Comparison of ENCODE assay signal across 29 cellular contexts in the genomic region with DNA sequence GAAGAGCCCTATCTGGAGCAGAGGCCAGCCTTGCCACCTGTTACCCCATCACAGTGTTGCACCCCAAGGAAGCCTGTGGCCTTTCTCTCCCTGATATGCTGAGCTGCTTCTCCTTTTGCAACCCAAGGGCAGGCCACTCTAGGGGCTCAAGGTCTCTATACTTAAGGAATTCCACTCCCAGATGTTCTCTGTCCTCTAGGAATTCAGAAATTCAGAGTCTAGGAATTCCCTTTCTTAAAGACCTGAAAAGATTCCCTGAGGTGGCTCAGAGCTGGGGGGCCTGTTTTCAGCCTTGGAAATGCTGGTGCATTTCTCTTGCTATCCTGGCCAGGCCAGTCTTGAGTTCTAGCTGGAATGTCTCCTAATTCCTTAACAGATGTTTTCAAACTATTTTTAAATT.
"Had no signal": no experiment of that assay in that cellular context is flagged by ENCODE, and none has a peak within 500 bp of the region (broad histone marks: within the 10 kb centered on the region; RNA-seq: fewer than 3 reads in every experiment).

No MANE protein-coding gene starts in this region.

- H3K27me3 ChIP-seq: pancreas, tibial nerve, uterus had no signal

- H3K4me3 Mint-ChIP-seq: immature natural killer cell; naive thymus-derived CD4-positive, alpha-beta T cell; natural killer cell treated with Interleukin-12 subunit alpha and Interleukin-12 subunit beta and Interleukin-15 and Interleukin-18, amount 100 ng/mL, for 72 hours; stimulated activated memory B cell treated with anti-CD40 and anti-IgM and Interleukin-4, amounts not matched to agents 10 μg/mL and 1 μg/mL and 100 μg/mL, for 72 hours; stimulated activated naive CD8-positive, alpha-beta T cell treated with anti-CD3 and anti-CD28 coated beads, Interleukin-15, amount 100 ng/mL, for 72 hours; type B pancreatic cell had no signal

- DNase-seq: hippocampal formation; immature natural killer cell; kidney; left colon; left lung; midbrain; mucosa of descending colon; naive thymus-derived CD4-positive, alpha-beta T cell; nucleus accumbens; pancreas; posterior cingulate gyrus; retina; right cardiac atrium; small intestine; spleen; stimulated activated CD4-positive, alpha-beta T cell treated with anti-CD3 and anti-CD28 coated beads, Interleukin-2, amount 100 ng/mL, for 48 hours; stimulated activated CD4-positive, alpha-beta T cell treated with anti-CD3 and anti-CD28 coated beads, Interleukin-4, amount 100 ng/mL, for 4 hours; stimulated activated CD8-positive, alpha-beta memory T cell treated with anti-CD3 and anti-CD28 coated beads, Interleukin-4, amount 100 ng/mL, for 48 hours; stimulated activated naive CD4-positive, alpha-beta T cell treated with Interleukin-2 at 50 U/mL for 16 hours; stimulated activated naive CD8-positive, alpha-beta T cell treated with anti-CD3 and anti-CD28 coated beads, Interleukin-15, amount 100 ng/mL, for 72 hours; substantia nigra; uterus had no signal

- H3K36me3 ChIP-seq: left lung, pancreas, prostate gland, spleen, tibial nerve, uterus had no signal

- H3K27ac ChIP-seq: left lung, pancreas, prostate gland, spleen, tibial nerve, uterus had no signal

- H3K4me3 ChIP-seq: left lung, lung, mucosa of descending colon, pancreas, prostate gland, spleen, tibial nerve, uterus had no signal

- H3K27ac Mint-ChIP-seq: immature natural killer cell; naive thymus-derived CD4-positive, alpha-beta T cell; natural killer cell treated with Interleukin-12 subunit alpha and Interleukin-12 subunit beta and Interleukin-15 and Interleukin-18, amount 100 ng/mL, for 72 hours; stimulated activated memory B cell treated with anti-CD40 and anti-IgM and Interleukin-4, amounts not matched to agents 10 μg/mL and 1 μg/mL and 100 μg/mL, for 72 hours; stimulated activated naive CD8-positive, alpha-beta T cell treated with anti-CD3 and anti-CD28 coated beads, Interleukin-15, amount 100 ng/mL, for 72 hours; type B pancreatic cell had no signal

- H3K4me1 ChIP-seq: left lung, pancreas, prostate gland, spleen, tibial nerve, uterus had no signal

- H3K9me3 ChIP-seq: left lung, mucosa of descending colon, pancreas, prostate gland, uterus had no signal

- H3K4me1 Mint-ChIP-seq: immature natural killer cell had no signal

- H3K36me3 Mint-ChIP-seq: immature natural killer cell; natural killer cell treated with Interleukin-12 subunit alpha and Interleukin-12 subunit beta and Interleukin-15 and Interleukin-18, amount 100 ng/mL, for 72 hours; type B pancreatic cell had no signal

- ATAC-seq: left colon; left lung; mucosa of descending colon; naive thymus-derived CD4-positive, alpha-beta T cell; natural killer cell treated with Interleukin-12 subunit alpha and Interleukin-12 subunit beta and Interleukin-15 and Interleukin-18, amount 100 ng/mL, for 72 hours; pancreas; right cardiac atrium; sciatic nerve; stimulated activated memory B cell treated with anti-CD40 and anti-IgM and Interleukin-4, amounts not matched to agents 10 μg/mL and 1 μg/mL and 100 μg/mL, for 72 hours; stimulated activated naive CD8-positive, alpha-beta T cell treated with anti-CD3 and anti-CD28 coated beads, Interleukin-15, amount 100 ng/mL, for 72 hours had no signal

- H3K27me3 Mint-ChIP-seq: type B pancreatic cell had no signal

- H3K9me3 Mint-ChIP-seq: immature natural killer cell; natural killer cell treated with Interleukin-12 subunit alpha and Interleukin-12 subunit beta and Interleukin-15 and Interleukin-18, amount 100 ng/mL, for 72 hours; stimulated activated memory B cell treated with anti-CD40 and anti-IgM and Interleukin-4, amounts not matched to agents 10 μg/mL and 1 μg/mL and 100 μg/mL, for 72 hours; type B pancreatic cell had no signal
